ENCODE assay signal across 17 cellular contexts in the genomic region with DNA sequence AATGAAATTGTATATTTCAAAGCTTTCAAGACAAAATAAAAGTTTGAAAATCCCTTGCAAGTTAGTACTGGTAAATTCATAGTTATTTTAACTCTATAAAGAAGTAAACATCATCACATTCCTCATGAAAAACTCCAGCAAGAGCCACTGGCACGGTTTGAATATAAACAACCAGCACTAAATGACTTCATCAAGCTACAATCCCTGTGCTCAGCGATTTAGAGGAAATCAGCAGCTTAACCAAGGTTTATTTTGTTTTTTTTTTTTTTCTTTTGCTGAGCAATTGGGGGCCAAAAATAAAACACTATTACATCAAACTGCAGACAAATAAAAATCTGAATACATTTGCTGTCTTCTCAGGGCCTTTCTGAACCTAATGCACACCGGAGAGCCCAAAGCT.
DNase-seq lines count a peak whose midpoint lies in the region; FAIRE-seq lines count a peak whose summit lies in the region.
"Had no signal": no experiment of that assay in that cellular context is flagged by ENCODE, and none has a peak within 500 bp of the region (broad histone marks: within the 10 kb centered on the region; RNA-seq: fewer than 3 reads in every experiment).

No MANE protein-coding gene starts in this region.

- no peak overlapping the region for H3K4me3 ChIP-seq in MG63
- H3K4me3 ChIP-seq: BLaER1 had no signal

- H3K9me3 ChIP-seq in MG63: no peaks in the 10 kb centered on the region
- H3K9me3 ChIP-seq: BLaER1 had no signal

- peak; percentile 91 for FAIRE-seq in endometrium (lab: Jason Lieb, UNC)
- FAIRE-seq: frontal cortex, H54 had no signal

- peak; percentile 55 for DNase-seq in MG63
- peak; percentile 48 for DNase-seq in medulla oblongata (ENCODE audit: extremely low spot score)
- DNase-seq in superior temporal gyrus (ENCODE audit: extremely low spot score): peak; percentile 56
- no peak for DNase-seq in NCI-H526 treated with DMSO at 0.1 percent for 48 hours (lab: John Stamatoyannopoulos, UW)
- DNase-seq in NAMALWA (ENCODE audit: low spot score): no peak
- DNase-seq in NOMO-1 treated with dmso at 0.1 percent for 144 hours (lab: John Stamatoyannopoulos, UW; ENCODE audit: unreplicated experiment): no peak
- DNase-seq: activated gamma-delta T cell; endodermal cell; NCI-H524 treated with DMSO at 0.1 percent for 48 hours; occipital lobe; SHP77 treated with DMSO at 0.1 percent for 48 hours; stimulated activated naive CD4-positive, alpha-beta T cell; T-cell had no signal

- no peaks in the 10 kb centered on the region for H3K36me3 ChIP-seq in MG63
- H3K36me3 ChIP-seq: BLaER1 had no signal

- no peaks in the 10 kb centered on the region for H3K27me3 ChIP-seq in MG63
- H3K27me3 ChIP-seq: BLaER1 had no signal

Comparison
In these comparisons a context has a peak if more than half of its experiments do, and no peak if none do; other contexts are left out.
1. DNase-seq: peak in MG63 (single experiment), medulla oblongata (single experiment) and superior temporal gyrus (single experiment); none in NCI-H526 treated with DMSO at 0.1 percent for 48 hours (single experiment), NAMALWA (single experiment) and NOMO-1 treated with dmso at 0.1 percent for 144 hours (single experiment).